Comparison of ENCODE assay signal across 8 cellular contexts in genomic region chr3:59818033-59818936, GRCh38.
DNase-seq lines count a peak whose midpoint lies in the region; ATAC-seq, FAIRE-seq and TF ChIP-seq lines count a peak whose summit lies in the region.

No MANE protein-coding gene starts in this region.

- H3K36me3 ChIP-seq in subcutaneous abdominal adipose tissue (ENCODE audit: control insufficient read depth in 5 of 5, insufficient read depth in 5 of 5, low read length in 5 of 5) (no peaks in the 10 kb centered on the region), spleen (no peaks in the 10 kb centered on the region)

- H3K4me3 ChIP-seq in subcutaneous abdominal adipose tissue (ENCODE audit: low read depth in 1 of 5, low read length in 5 of 5) (peak overlapping the region in 3 of 5 donors; percentile 2 to 34 (median 6)), spleen (no peak overlapping the region)

- FAIRE-seq in GM12892 (lab: Jason Lieb, UNC), result no peak

- H3K9me3 ChIP-seq in subcutaneous abdominal adipose tissue (ENCODE audit: control insufficient read depth in 5 of 5, low read length in 5 of 5), result no peaks in the 10 kb centered on the region
- H3K9me3 ChIP-seq in spleen, result no peaks in the 10 kb centered on the region

- intact Hi-C loops in spleen (cut with DNase I; ENCODE audit: low total_unique reads), result no loop called here

- peaks cover 8% of the 10 kb centered on the region for H3K27me3 Mint-ChIP-seq in stimulated activated memory B cell treated with anti-CD40 and anti-IgM and Interleukin-4, amounts not matched to agents 10 μg/mL and 1 μg/mL and 100 μg/mL, for 72 hours

- no peak for TF ChIP-seq POLR2A in spleen (IDR thresholded peaks at IDR 0.05)
- no peak for TF ChIP-seq POLR2A in GM12892 (IDR thresholded peaks at IDR 0.05; ENCODE audit: low read depth, low read length)

- H3K27ac ChIP-seq in angular gyrus (ENCODE audit: low read depth, low read length) (peak overlapping the region; percentile 42), subcutaneous abdominal adipose tissue (ENCODE audit: low read depth, low read length) (no peak overlapping the region), spleen (no peak overlapping the region)

- H3K4me1 ChIP-seq in subcutaneous abdominal adipose tissue (ENCODE audit: control insufficient read depth in 5 of 5, insufficient read depth in 5 of 5, low read length in 5 of 5), result peaks cover 2 to 15% (median 11%) of the 10 kb centered on the region in 5 donors
- peaks cover 0 to 14% (median 5%) of the 10 kb centered on the region in 6 donors for H3K4me1 ChIP-seq in spleen

- H3K27me3 ChIP-seq in subcutaneous abdominal adipose tissue (ENCODE audit: control insufficient read depth in 5 of 5, insufficient read depth in 4 of 5, low read length in 5 of 5) (no peaks in the 10 kb centered on the region), spleen (replicated peaks in 1 of 7) (no peaks in the 10 kb centered on the region)

- H3K27ac Mint-ChIP-seq in stimulated activated memory B cell treated with anti-CD40 and anti-IgM and Interleukin-4, amounts not matched to agents 10 μg/mL and 1 μg/mL and 100 μg/mL, for 72 hours, result no peak overlapping the region

- peak; percentile 95 for DNase-seq in HS-27A (ENCODE audit: low read depth)
- DNase-seq in inferior parietal cortex (ENCODE audit: extremely low spot score), result peak; percentile 32
- no peak for DNase-seq in spleen
- no peak for DNase-seq in GM12892 (ENCODE audit: insufficient read length)

- WGBS in spleen, 5 donors, result 56 to 73% (median 64%) methylated on average over 17 of the region's 17 CpGs

- H3K4me3 Mint-ChIP-seq in stimulated activated memory B cell treated with anti-CD40 and anti-IgM and Interleukin-4, amounts not matched to agents 10 μg/mL and 1 μg/mL and 100 μg/mL, for 72 hours, result no peak overlapping the region

- H3K9me3 Mint-ChIP-seq in stimulated activated memory B cell treated with anti-CD40 and anti-IgM and Interleukin-4, amounts not matched to agents 10 μg/mL and 1 μg/mL and 100 μg/mL, for 72 hours, result no peaks in the 10 kb centered on the region

- H3K36me3 Mint-ChIP-seq in stimulated activated memory B cell treated with anti-CD40 and anti-IgM and Interleukin-4, amounts not matched to agents 10 μg/mL and 1 μg/mL and 100 μg/mL, for 72 hours, result no peaks in the 10 kb centered on the region

- H3K4me1 Mint-ChIP-seq in stimulated activated memory B cell treated with anti-CD40 and anti-IgM and Interleukin-4, amounts not matched to agents 10 μg/mL and 1 μg/mL and 100 μg/mL, for 72 hours, result no peaks in the 10 kb centered on the region

- TF ChIP-seq CTCF in spleen (IDR thresholded peaks at IDR 0.05 in 8 of 11, conservative IDR thresholded peaks at IDR 0.05 in 3 of 11), result no peak

- ATAC-seq in stimulated activated memory B cell treated with anti-CD40 and anti-IgM and Interleukin-4, amounts not matched to agents 10 μg/mL and 1 μg/mL and 100 μg/mL, for 72 hours, result no peak
- ATAC-seq in HG02588 (IDR thresholded peaks at IDR 0.05; ENCODE audit: unreplicated experiment), result no peak

- no peak overlapping the region for H3K9ac ChIP-seq in subcutaneous abdominal adipose tissue (ENCODE audit: low read length in 5 of 5)

Comparison
In these comparisons a context has a peak if more than half of its experiments do, and no peak if none do; other contexts are left out.
1. DNase-seq: peak in HS-27A (single experiment) and inferior parietal cortex (single experiment); none in spleen (single experiment) and GM12892 (single experiment).
2. H3K4me3 ChIP-seq: peak in subcutaneous abdominal adipose tissue (3 of 5); none in spleen (0 of 8).